Comparison of ENCODE assay signal across 8 cellular contexts in genomic region chr9:38318755-38319495, GRCh38.
DNase-seq lines count a peak whose midpoint lies in the region; ATAC-seq and TF ChIP-seq lines count a peak whose summit lies in the region.

No MANE protein-coding gene starts in this region.

- H3K9me3 Mint-ChIP-seq in endodermal cell, result peaks cover 6% of the 10 kb centered on the region
- no peaks in the 10 kb centered on the region for H3K9me3 Mint-ChIP-seq in natural killer cell

- peaks cover 5% of the 10 kb centered on the region for H3K4me1 Mint-ChIP-seq in endodermal cell
- H3K4me1 Mint-ChIP-seq in natural killer cell, result no peaks in the 10 kb centered on the region

- H3K27me3 ChIP-seq in GM06990 (replicated peaks; ENCODE audit: control insufficient read depth, insufficient read depth, low read length) (no peaks in the 10 kb centered on the region), upper lobe of right lung (no peaks in the 10 kb centered on the region), endodermal cell (ENCODE audit: control insufficient read depth, insufficient read depth, low read length, poor library complexity, severe bottlenecking) (peaks cover 5% of the 10 kb centered on the region)

- ATAC-seq in GM21367 (IDR thresholded peaks at IDR 0.05; ENCODE audit: unreplicated experiment), result peak; percentile 71
- ATAC-seq in HG03558 (IDR thresholded peaks at IDR 0.05; ENCODE audit: extremely low read depth, unreplicated experiment), result peak; percentile 92
- ATAC-seq in upper lobe of right lung, result peak; percentile 75
- ATAC-seq in natural killer cell, result no peak

- H3K36me3 ChIP-seq in GM06990 (ENCODE audit: control insufficient read depth, insufficient read depth, low read length) (no peaks in the 10 kb centered on the region), upper lobe of right lung (no peaks in the 10 kb centered on the region), endodermal cell (ENCODE audit: control insufficient read depth, insufficient read depth, low read length) (no peaks in the 10 kb centered on the region)

- no peak overlapping the region for H3K27ac Mint-ChIP-seq in endodermal cell
- no peak overlapping the region for H3K27ac Mint-ChIP-seq in natural killer cell

- H3K27me3 Mint-ChIP-seq in endodermal cell (ENCODE audit: insufficient read depth) (peaks cover 26% of the 10 kb centered on the region), natural killer cell (ENCODE audit: low read depth in 2 of 2) (peaks cover 13 to 47% of the 10 kb centered on the region in 2 donors)

- peaks cover 10% of the 10 kb centered on the region for H3K4me1 ChIP-seq in upper lobe of right lung
- no peaks in the 10 kb centered on the region for H3K4me1 ChIP-seq in endodermal cell (ENCODE audit: control insufficient read depth, insufficient read depth, low read length)

- no peaks in the 10 kb centered on the region for H3K9me3 ChIP-seq in upper lobe of right lung
- no peaks in the 10 kb centered on the region for H3K9me3 ChIP-seq in endodermal cell (ENCODE audit: control insufficient read depth, low read length)

- intact Hi-C loops in upper lobe of right lung (cut with DNase I) (no loop called here), natural killer cell (cut with micrococcal nuclease) (no loop called here)

- H3K36me3 Mint-ChIP-seq in endodermal cell (ENCODE audit: low read depth), result peaks cover 3% of the 10 kb centered on the region
- no peaks in the 10 kb centered on the region for H3K36me3 Mint-ChIP-seq in natural killer cell

- H3K4me3 Mint-ChIP-seq in endodermal cell (no peak overlapping the region), natural killer cell (no peak overlapping the region)

- no peak overlapping the region for H3K9ac ChIP-seq in endodermal cell (ENCODE audit: extremely low read depth, low read length, poor library complexity, severe bottlenecking)

- DNase-seq in GM06990 (ENCODE audit: extremely low read depth, insufficient read length) (peak; percentile 53), fibroblast of peridontal ligament (ENCODE audit: extremely low read depth) (peak; percentile 31), upper lobe of right lung (no peak), endodermal cell (no peak), germinal center (ENCODE audit: low spot score) (no peak), natural killer cell (no peak)

- H3K4me3 ChIP-seq in GM06990 (replicated peaks; ENCODE audit: low read depth, low read length) (no peak overlapping the region), upper lobe of right lung (peak overlapping the region; percentile 31), endodermal cell (ENCODE audit: low read length) (no peak overlapping the region)

- no peak for TF ChIP-seq CTCF in GM06990 (IDR thresholded peaks at IDR 0.05; ENCODE audit: insufficient read depth, low read length, poor library complexity, severe bottlenecking)
- no peak for TF ChIP-seq CTCF in upper lobe of right lung (IDR thresholded peaks at IDR 0.05)
- TF ChIP-seq CTCF in endodermal cell (conservative IDR thresholded peaks at IDR 0.05), result no peak
- no peak for TF ChIP-seq CTCF in natural killer cell (IDR thresholded peaks at IDR 0.05)

- WGBS in endodermal cell (ENCODE audit: insufficient coverage in 1 of 2, insufficient read length in 1 of 2), 2 experiments, result 82 to 84% methylated on average over 11 to 13 of the region's 13 CpGs

- H3K27ac ChIP-seq in upper lobe of right lung, result no peak overlapping the region
- no peak overlapping the region for H3K27ac ChIP-seq in endodermal cell (ENCODE audit: low read depth, low read length)

Comparison
In these comparisons a context has a peak if more than half of its experiments do, and no peak if none do; other contexts are left out.
1. DNase-seq: peak in GM06990 (single experiment) and fibroblast of peridontal ligament (single experiment); none in upper lobe of right lung (single experiment), endodermal cell (single experiment), germinal center (single experiment) and natural killer cell (single experiment).
2. ATAC-seq: peak in GM21367 (single experiment), HG03558 (single experiment) and upper lobe of right lung (single experiment); none in natural killer cell (0 of 3).